20 cellular contexts compared by ENCODE assay signal in the genomic region with DNA sequence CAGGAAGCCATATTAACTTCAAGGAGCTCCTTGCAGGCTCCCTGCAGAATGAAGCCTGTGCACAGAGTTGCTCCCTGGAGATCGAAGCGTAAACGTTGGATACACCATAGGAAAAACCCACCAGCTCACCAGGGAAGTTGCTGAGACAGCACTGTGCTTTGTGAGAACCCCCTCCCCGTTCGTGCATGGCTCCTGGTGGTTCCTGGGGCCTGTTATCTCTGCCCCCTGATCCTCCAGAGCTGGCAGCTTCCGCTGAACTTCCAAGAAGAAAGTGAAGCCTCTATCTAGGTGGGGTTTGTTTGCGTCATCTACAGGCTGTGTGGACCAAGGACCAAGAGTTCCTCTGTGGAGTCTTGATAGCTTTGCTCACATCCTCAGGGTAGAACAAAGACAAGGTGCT. TPM values are rescaled to one million over a fixed set of nuclear protein-coding genes. Genes with fewer than 3 reads are reported as not detected.
DNase-seq lines count a peak whose midpoint lies in the region; ATAC-seq and TF ChIP-seq lines count a peak whose summit lies in the region.
"Had no signal": no experiment of that assay in that cellular context is flagged by ENCODE, and none has a peak within 500 bp of the region (broad histone marks: within the 10 kb centered on the region; RNA-seq: fewer than 3 reads in every experiment).

No MANE protein-coding gene starts in this region.

- intact Hi-C loops in activated CD4-positive, alpha-beta T cell treated with anti-CD3 and anti-CD28 coated beads for 36 hours (cut with DNase I, micrococcal nuclease) = no loop called here
- intact Hi-C loops in PC-3 (cut with micrococcal nuclease) = no loop called here

- H3K4me2 ChIP-seq in PC-3 (ENCODE audit: low read length) = no peak overlapping the region

- peaks cover 15% of the 10 kb centered on the region for H4K20me1 ChIP-seq in PC-3 (ENCODE audit: low read length)

- CTCF ChIA-PET in activated CD4-positive, alpha-beta T cell treated with anti-CD3 and anti-CD28 coated beads for 36 hours (lab: Charles Lee) = interaction anchor here (0.7 to 1.0 kb wide), 3 partner anchors 22 to 140 kb away, joined by 3 to 6 read pairs (median 3); no protein-coding TSS in a partner anchor
- CTCF ChIA-PET in activated CD4-positive, alpha-beta T cell treated with anti-CD3 and anti-CD28 coated beads, Interleukin-2, amount 10 ng/mL, durations not matched to agents 7 days and 5 days (lab: Charles Lee) = interaction anchor here (1.0 kb wide), 1 partner anchor 12 kb away, joined by 4 read pairs; no protein-coding TSS in a partner anchor
- CTCF ChIA-PET in PC-3 (lab: Charles Lee) = interaction anchor here (0.6 kb wide), 1 partner anchor 341 kb away, joined by 3 read pairs; no protein-coding TSS in a partner anchor

- TF ChIP-seq CTCF in VCaP (conservative IDR thresholded peaks at IDR 0.05) (no peak), neural crest cell (conservative IDR thresholded peaks at IDR 0.05) (no peak), PC-3 (conservative IDR thresholded peaks at IDR 0.05; ENCODE audit: low read depth, low read length) (no peak)

- H3K36me3 ChIP-seq in KOPT-K1 (ENCODE audit: insufficient read depth, low read length) (no peaks in the 10 kb centered on the region), PC-3 (ENCODE audit: low read depth, low read length) (no peaks in the 10 kb centered on the region)
- H3K36me3 ChIP-seq: brain microvascular endothelial cell, stomach, upper lobe of left lung had no signal

- H3K36me3 Mint-ChIP-seq in activated CD4-positive, alpha-beta T cell treated with anti-CD3 and anti-CD28 coated beads for 36 hours (ENCODE audit: low read depth) = no peaks in the 10 kb centered on the region
- peaks cover 1% of the 10 kb centered on the region for H3K36me3 Mint-ChIP-seq in activated CD4-positive, alpha-beta T cell treated with anti-CD3 and anti-CD28 coated beads, Interleukin-2, amount 10 ng/mL, durations not matched to agents 7 days and 5 days (ENCODE audit: low read depth)
- no peaks in the 10 kb centered on the region for H3K36me3 Mint-ChIP-seq in neural crest cell (ENCODE audit: low read depth)
- H3K36me3 Mint-ChIP-seq: activated naive CD4-positive, alpha-beta T cell treated with anti-CD3 and anti-CD28 coated beads, Interleukin-2, amount 50 U/mL, for 24 hours; naive B cell had no signal

- H3K4me3 ChIP-seq in PC-3 (ENCODE audit: low read length) = no peak overlapping the region

- H3K4me3 Mint-ChIP-seq in activated CD4-positive, alpha-beta T cell treated with anti-CD3 and anti-CD28 coated beads for 36 hours = peak overlapping the region; percentile 8
- H3K4me3 Mint-ChIP-seq in activated CD4-positive, alpha-beta T cell treated with anti-CD3 and anti-CD28 coated beads, Interleukin-2, amount 10 ng/mL, durations not matched to agents 7 days and 5 days = no peak overlapping the region
- H3K4me3 Mint-ChIP-seq in neural crest cell = peak overlapping the region; percentile 72

- peaks cover 2% of the 10 kb centered on the region for H3K27me3 Mint-ChIP-seq in activated CD4-positive, alpha-beta T cell treated with anti-CD3 and anti-CD28 coated beads for 36 hours
- peaks cover 12% of the 10 kb centered on the region for H3K27me3 Mint-ChIP-seq in activated CD4-positive, alpha-beta T cell treated with anti-CD3 and anti-CD28 coated beads, Interleukin-2, amount 10 ng/mL, durations not matched to agents 7 days and 5 days
- peaks cover 27% of the 10 kb centered on the region for H3K27me3 Mint-ChIP-seq in neural crest cell (ENCODE audit: low read depth)
- H3K27me3 Mint-ChIP-seq: activated naive CD4-positive, alpha-beta T cell treated with anti-CD3 and anti-CD28 coated beads, Interleukin-2, amount 50 U/mL, for 24 hours had no signal

- H3K9ac ChIP-seq in PC-3 (ENCODE audit: low read length) = no peak overlapping the region

- H3K27me3 ChIP-seq in PC-3 (ENCODE audit: low read length) = no peaks in the 10 kb centered on the region

- no peaks in the 10 kb centered on the region for H3F3A ChIP-seq in PC-3 (ENCODE audit: low read length, unreplicated experiment)

- H3K27ac ChIP-seq in KOPT-K1 (ENCODE audit: low read depth, low read length, poor library complexity, severe bottlenecking) (peak overlapping the region; percentile 92), VCaP (peak overlapping the region; percentile 94), PC-3 (ENCODE audit: low read length) (no peak overlapping the region)
- H3K27ac ChIP-seq: brain microvascular endothelial cell had no signal

- H3K4me1 Mint-ChIP-seq in activated CD4-positive, alpha-beta T cell treated with anti-CD3 and anti-CD28 coated beads for 36 hours = peaks cover 27% of the 10 kb centered on the region
- H3K4me1 Mint-ChIP-seq in activated CD4-positive, alpha-beta T cell treated with anti-CD3 and anti-CD28 coated beads, Interleukin-2, amount 10 ng/mL, durations not matched to agents 7 days and 5 days = peaks cover 19% of the 10 kb centered on the region
- peaks cover 26% of the 10 kb centered on the region for H3K4me1 Mint-ChIP-seq in neural crest cell

- no peak for ATAC-seq in activated CD4-positive, alpha-beta T cell treated with anti-CD3 and anti-CD28 coated beads for 36 hours
- no peak for ATAC-seq in PC-3

- H3K79me2 ChIP-seq in PC-3 (ENCODE audit: low read length) = peaks cover 24% of the 10 kb centered on the region

- H3K27ac Mint-ChIP-seq in activated CD4-positive, alpha-beta T cell treated with anti-CD3 and anti-CD28 coated beads for 36 hours = no peak overlapping the region
- H3K27ac Mint-ChIP-seq in activated CD4-positive, alpha-beta T cell treated with anti-CD3 and anti-CD28 coated beads, Interleukin-2, amount 10 ng/mL, durations not matched to agents 7 days and 5 days = no peak overlapping the region
- H3K27ac Mint-ChIP-seq in neural crest cell (ENCODE audit: unreplicated experiment) = peak overlapping the region; percentile 27
- H3K27ac Mint-ChIP-seq: activated naive CD4-positive, alpha-beta T cell treated with anti-CD3 and anti-CD28 coated beads, Interleukin-2, amount 50 U/mL, for 24 hours; H9 had no signal

- H2AFZ ChIP-seq in PC-3 (ENCODE audit: low read length) = no peak overlapping the region

- H3K9me2 ChIP-seq in PC-3 (replicated peaks; ENCODE audit: low read length) = no peaks in the 10 kb centered on the region

- peaks cover 9% of the 10 kb centered on the region for H3K4me1 ChIP-seq in PC-3 (ENCODE audit: insufficient read depth, low read length)

- DNase-seq in activated CD4-positive, alpha-beta T cell treated with anti-CD3 and anti-CD28 coated beads for 36 hours = no peak
- no peak for DNase-seq in activated CD4-positive, alpha-beta T cell treated with anti-CD3 and anti-CD28 coated beads, Interleukin-2, amount 10 ng/mL, durations not matched to agents 7 days and 5 days
- no peak for DNase-seq in neural crest cell (ENCODE audit: low read depth, low spot score)
- DNase-seq in NCI-H82 (lab: John Stamatoyannopoulos, UW) = no peak
- no peak for DNase-seq in PC-3
- DNase-seq in activated gamma-delta T cell (lab: John Stamatoyannopoulos, UW) = no peak
- DNase-seq: activated CD4-positive, alpha-beta T cell treated with anti-CD3 and anti-CD28 coated beads, Interleukin-2, amount 50 U/mL, for 48 hours; activated T-cell treated with anti-CD3 and anti-CD28 coated beads for 4 hours; brain microvascular endothelial cell; H9; islet precursor cell; naive B cell; NCI-H1694 treated with DMSO at 0.1 percent for 48 hours; NCI-H2227 treated with DMSO at 0.1 percent for 48 hours; stimulated activated CD4-positive, alpha-beta T cell treated with anti-CD3 and anti-CD28 coated beads, Interleukin-4, amount 100 ng/mL, for 1 hour; upper lobe of left lung had no signal

- no peaks in the 10 kb centered on the region for H3K9me3 ChIP-seq in KOPT-K1 (ENCODE audit: insufficient read depth, low read length, poor library complexity, severe bottlenecking)
- no peaks in the 10 kb centered on the region for H3K9me3 ChIP-seq in PC-3 (ENCODE audit: low read length)
- H3K9me3 ChIP-seq: stomach, upper lobe of left lung had no signal

- POLR2A ChIA-PET in activated CD4-positive, alpha-beta T cell treated with anti-CD3 and anti-CD28 coated beads for 36 hours (lab: Charles Lee) = no interaction called here
- POLR2A ChIA-PET in activated CD4-positive, alpha-beta T cell treated with anti-CD3 and anti-CD28 coated beads, Interleukin-2, amount 10 ng/mL, durations not matched to agents 7 days and 5 days (lab: Charles Lee) = no interaction called here
- POLR2A ChIA-PET in PC-3 (lab: Charles Lee; ENCODE audit: unreplicated experiment) = no interaction called here

- no TSS peak for BruUV-seq in PC-3 (replicated peaks; lab: Mats Ljungman, UMichigan)

- no peaks in the 10 kb centered on the region for H3K9me3 Mint-ChIP-seq in activated CD4-positive, alpha-beta T cell treated with anti-CD3 and anti-CD28 coated beads for 36 hours (ENCODE audit: low read depth)
- no peaks in the 10 kb centered on the region for H3K9me3 Mint-ChIP-seq in activated CD4-positive, alpha-beta T cell treated with anti-CD3 and anti-CD28 coated beads, Interleukin-2, amount 10 ng/mL, durations not matched to agents 7 days and 5 days
- no peaks in the 10 kb centered on the region for H3K9me3 Mint-ChIP-seq in neural crest cell
- H3K9me3 Mint-ChIP-seq: activated naive CD4-positive, alpha-beta T cell treated with anti-CD3 and anti-CD28 coated beads, Interleukin-2, amount 50 U/mL, for 24 hours; H9; naive B cell had no signal

RNA-seq across cellular contexts. Expression of a gene that starts 2.4 kb away (rescaled TPM):
- total RNA-seq in activated CD4-positive, alpha-beta T cell treated with anti-CD3 and anti-CD28 coated beads for 36 hours = 1 to 10 TPM; 6.1 to 6.2 TPM
- 10 to 100 TPM; 10.0 to 10.9 TPM for total RNA-seq in activated CD4-positive, alpha-beta T cell treated with anti-CD3 and anti-CD28 coated beads, Interleukin-2, amount 10 ng/mL, durations not matched to agents 7 days and 5 days
- 31.4 and 32.3 TPM in 2 replicates for total RNA-seq in neural crest cell
- total RNA-seq in PC-3 (2014; rRNA removed) = 36.4 and 44.6 TPM in 2 replicates

RNA-seq across cellular contexts. Expression of a gene that starts 38.6 kb away (rescaled TPM):
- total RNA-seq in activated CD4-positive, alpha-beta T cell treated with anti-CD3 and anti-CD28 coated beads for 36 hours = under 1 TPM in 1 of 2 experiments, not detected in 1; 0.07 TPM
- under 1 TPM in 1 of 2 experiments, not detected in 1; 0.05 TPM for total RNA-seq in activated CD4-positive, alpha-beta T cell treated with anti-CD3 and anti-CD28 coated beads, Interleukin-2, amount 10 ng/mL, durations not matched to agents 7 days and 5 days
- total RNA-seq in neural crest cell = 2.3 and 2.5 TPM in 2 replicates
- 0.84 and 0.92 TPM in 2 replicates for total RNA-seq in PC-3 (2014; rRNA removed)
